ENCODE assay signal across 8 cellular contexts in the genomic region with DNA sequence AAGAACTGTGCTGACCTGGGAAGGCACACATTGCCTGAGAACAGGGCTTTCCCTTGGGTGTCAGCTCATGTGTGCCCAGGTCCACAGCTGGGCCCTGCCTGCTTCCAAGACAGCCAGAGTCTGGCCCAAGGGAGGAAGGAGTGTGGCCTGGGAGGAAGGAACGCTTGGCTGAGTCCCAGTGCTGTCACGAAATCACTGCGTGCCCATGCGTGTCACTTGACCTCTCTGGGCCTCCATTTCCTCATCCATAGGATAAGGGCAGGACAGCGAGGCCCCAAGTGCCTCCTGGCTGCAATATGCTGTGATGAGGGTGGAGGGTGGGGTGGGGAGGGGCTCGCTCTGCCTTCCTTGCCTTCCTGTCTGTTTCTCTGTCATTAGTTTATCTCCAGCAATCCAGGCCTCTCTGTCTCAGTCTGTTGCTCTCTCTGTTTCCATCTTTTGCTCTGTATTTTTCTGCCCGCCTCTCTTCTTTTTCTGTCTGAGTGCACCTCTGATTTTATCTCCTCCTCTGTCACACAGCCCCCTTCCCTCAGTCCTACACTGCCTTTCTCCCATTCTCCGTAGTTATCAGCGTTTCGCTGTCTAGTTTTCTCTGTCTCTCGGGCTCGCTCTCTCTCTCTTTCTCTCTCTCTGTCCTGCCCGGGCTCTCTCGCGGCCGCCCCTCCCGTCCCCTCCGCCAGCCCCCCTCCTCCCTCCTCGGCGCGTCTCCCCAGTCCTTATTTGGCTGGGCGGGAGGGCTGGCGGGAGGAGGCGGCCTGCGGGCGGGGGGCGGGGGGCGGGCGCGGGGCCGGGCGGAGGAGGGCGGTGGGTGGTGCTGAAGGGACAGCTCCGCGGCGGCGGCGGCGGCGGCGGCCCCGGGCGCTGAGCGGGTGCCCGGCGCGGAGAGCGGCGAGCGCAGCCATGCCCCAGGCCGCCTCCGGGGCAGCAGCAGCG. TPM values are rescaled to one million over a fixed set of nuclear protein-coding genes. Genes with fewer than 3 reads are reported as not detected.
DNase-seq lines count a peak whose midpoint lies in the region; ATAC-seq, FAIRE-seq and TF ChIP-seq lines count a peak whose summit lies in the region.

Gene KCNK3, plus strand, starts transcription at position 842 of the 933 bp plus-strand sequence. CDS start 154 bp downstream, outside the sequence.

- H3K79me2 ChIP-seq in endothelial cell of umbilical vein (ENCODE audit: control insufficient read depth, insufficient read depth, low read length) = no peaks in the 10 kb centered on the region

- dilution Hi-C loops in endothelial cell of umbilical vein (cut with MboI; ENCODE audit: extremely low pct_ligation_motif_present, low sequenced_read_pairs) = no loop called here

- H2AFZ ChIP-seq in endothelial cell of umbilical vein (ENCODE audit: low read depth, low read length) = no peak within 1 kb of the TSS

- peaks cover 23 to 36% of the 10 kb centered on the region in 2 experiments for H3K27me3 ChIP-seq in endothelial cell of umbilical vein (ENCODE audit: control insufficient read depth in 2 of 2, insufficient read depth in 2 of 2, low read length in 2 of 2)
- H3K27me3 ChIP-seq in mucosa of rectum (ENCODE audit: control insufficient read depth in 2 of 2, insufficient read depth in 2 of 2, low read length in 2 of 2) = peaks cover 37 to 41% of the 10 kb centered on the region in 2 donors

- no peaks in the 10 kb centered on the region for H3K9me1 ChIP-seq in endothelial cell of umbilical vein (replicated peaks; ENCODE audit: control insufficient read depth, extremely low read depth, insufficient read depth, low read length)

- H3K9me3 ChIP-seq in endothelial cell of umbilical vein (replicated peaks; ENCODE audit: control insufficient read depth, insufficient read depth, low read length) (no peaks in the 10 kb centered on the region), mucosa of rectum (ENCODE audit: control insufficient read depth in 2 of 2, low read length in 2 of 2) (no peaks in the 10 kb centered on the region)

- no TSS peak for BruUV-seq in endothelial cell of umbilical vein (replicated peaks; lab: Mats Ljungman, UMichigan)

- no peak within 1 kb of the TSS for H3K4me2 ChIP-seq in endothelial cell of umbilical vein (ENCODE audit: insufficient read depth, low read length)

- H4K20me1 ChIP-seq in endothelial cell of umbilical vein (replicated peaks; ENCODE audit: control insufficient read depth, extremely low read depth, insufficient read depth, low read length) = no peaks in the 10 kb centered on the region

- FAIRE-seq in D721Med (lab: Jason Lieb, UNC) = no peak
- no peak for FAIRE-seq in endothelial cell of umbilical vein (lab: Jason Lieb, UNC)

- TF ChIP-seq POLR2A in endothelial cell of umbilical vein (IDR thresholded peaks at IDR 0.05; ENCODE audit: low read depth, low read length) = no peak

- H3K9ac ChIP-seq in endothelial cell of umbilical vein (replicated peaks; ENCODE audit: extremely low read depth, insufficient read depth, low read length) (no peak within 1 kb of the TSS), mucosa of rectum (ENCODE audit: low read depth in 1 of 2, low read length in 2 of 2) (no peak within 1 kb of the TSS)

- H3K27ac ChIP-seq in endothelial cell of umbilical vein (ENCODE audit: insufficient read depth, low read depth, low read length) (no peak within 1 kb of the TSS), mucosa of rectum (ENCODE audit: low read depth in 2 of 2, low read length in 2 of 2) (peak within 1 kb of the TSS; percentile 18 to 52)

- ATAC-seq in GM21723 (IDR thresholded peaks at IDR 0.05; ENCODE audit: unreplicated experiment) = no peak

- DNase-seq in D721Med (ENCODE audit: insufficient read length, low spot score) = peak; percentile 80
- DNase-seq in NCI-H2029 treated with DMSO at 0.1 percent for 48 hours (lab: John Stamatoyannopoulos, UW) = peak; percentile 35
- DNase-seq in activated CD8-positive, alpha-beta memory T cell treated with anti-CD3 and anti-CD28 coated beads for 48 hours (ENCODE audit: low read depth in 2 of 3, low spot score in 2 of 3) = peak in 2 of 3 experiments; percentile 2 to 8
- DNase-seq in endothelial cell of umbilical vein (ENCODE audit: low read depth, low spot score) = peak; percentile 23
- peak; percentile 23 for DNase-seq in stimulated activated naive CD4-positive, alpha-beta T cell treated with Interleukin-2 at 50 U/mL for 16 hours (lab: John Stamatoyannopoulos, UW)
- no peak for DNase-seq in OCI-M1 (lab: John Stamatoyannopoulos, UW)

- H3K36me3 ChIP-seq in endothelial cell of umbilical vein (ENCODE audit: control insufficient read depth in 2 of 2, extremely low read depth in 1 of 2, insufficient read depth in 2 of 2, low read length in 2 of 2) (no peaks in the 10 kb centered on the region), mucosa of rectum (ENCODE audit: control insufficient read depth in 2 of 2, insufficient read depth in 2 of 2, low read length in 2 of 2) (no peaks in the 10 kb centered on the region)

- POLR2A ChIA-PET in endothelial cell of umbilical vein (lab: Charles Lee) = no interaction called here

- CTCF ChIA-PET in endothelial cell of umbilical vein (lab: Charles Lee) = interaction anchor here (1.0 to 1.2 kb wide), 2 partner anchors 28 to 53 kb away, joined by 3 to 5 read pairs; no protein-coding TSS in a partner anchor

- intact Hi-C loops in endothelial cell of umbilical vein (cut with micrococcal nuclease) = no loop called here

- H3K4me3 ChIP-seq in endothelial cell of umbilical vein (replicated peaks in 1 of 3; ENCODE audit: insufficient read depth in 1 of 3, low read depth in 1 of 3, low read length in 3 of 3) = no peak within 1 kb of the TSS
- peak within 1 kb of the TSS in 1 of 2 donors; percentile 20 for H3K4me3 ChIP-seq in mucosa of rectum (ENCODE audit: low read length in 2 of 2)

- TF ChIP-seq CTCF in D721Med (IDR thresholded peaks at IDR 0.05; ENCODE audit: insufficient read depth, missing control alignments) (no peak), endothelial cell of umbilical vein (IDR thresholded peaks at IDR 0.05; ENCODE audit: extremely low read depth in 1 of 2, insufficient read depth in 1 of 2, low read depth in 1 of 2, low read length in 2 of 2) (no peak)

- peaks cover 16% of the 10 kb centered on the region for H3K4me1 ChIP-seq in endothelial cell of umbilical vein (ENCODE audit: control insufficient read depth, extremely low read depth, insufficient read depth, low read length)
- H3K4me1 ChIP-seq in mucosa of rectum (ENCODE audit: control insufficient read depth in 2 of 2, insufficient read depth in 2 of 2, low read length in 2 of 2) = peaks cover 2 to 3% of the 10 kb centered on the region in 2 donors

TF ChIP-seq in endothelial cell of umbilical vein, 7 proteins besides CTCF, POLR2A, EP300 and RAD21:
- TF ChIP-seq MAX (IDR thresholded peaks at IDR 0.05; ENCODE audit: insufficient read depth, insufficient read length) (no peak), JUN (IDR thresholded peaks at IDR 0.05; ENCODE audit: borderline replicate concordance, insufficient read depth, insufficient read length, low read depth) (no peak), MYC (IDR thresholded peaks at IDR 0.05; ENCODE audit: low read depth, low read length) (no peak), GATA2 (IDR thresholded peaks at IDR 0.05; ENCODE audit: insufficient read depth, insufficient read length, low read depth, low read length) (no peak), FOS (IDR thresholded peaks at IDR 0.05; ENCODE audit: borderline replicate concordance, insufficient read depth, low read length) (no peak), EZH2 (IDR thresholded peaks at IDR 0.05; ENCODE audit: borderline replicate concordance, low read depth, low read length, severe bottlenecking) (no peak), POLR2AphosphoS5 (IDR thresholded peaks at IDR 0.05; ENCODE audit: insufficient read depth, low read depth, low read length) (no peak)

RNA-seq across cellular contexts. Expression of gene KCNK3, which starts in this region (rescaled TPM):
- total RNA-seq in endothelial cell of umbilical vein = not detected in 2 replicates
- polyA plus RNA-seq in endothelial cell of umbilical vein = 0.03 TPM in 1 of 2 replicates, not detected in the other
- polyA plus RNA-seq in endothelial cell of umbilical vein (2011; cell fraction: cytosol; rRNA removed) = not detected in 2 replicates
- not detected in 2 replicates for polyA plus RNA-seq in endothelial cell of umbilical vein (2011; cell fraction: nucleus; rRNA removed)
- polyA plus RNA-seq in endothelial cell of umbilical vein (2012) = not detected in 2 replicates
- polyA minus RNA-seq in endothelial cell of umbilical vein = not detected in 2 replicates
- polyA minus RNA-seq in endothelial cell of umbilical vein (2011; cell fraction: cytosol; rRNA and poly(A)+ RNA removed) = 3.7 TPM
- polyA minus RNA-seq in endothelial cell of umbilical vein (2011; cell fraction: nucleus; rRNA and poly(A)+ RNA removed) = not detected in 2 replicates
